24 cellular contexts compared by ENCODE assay signal in the genomic region with DNA sequence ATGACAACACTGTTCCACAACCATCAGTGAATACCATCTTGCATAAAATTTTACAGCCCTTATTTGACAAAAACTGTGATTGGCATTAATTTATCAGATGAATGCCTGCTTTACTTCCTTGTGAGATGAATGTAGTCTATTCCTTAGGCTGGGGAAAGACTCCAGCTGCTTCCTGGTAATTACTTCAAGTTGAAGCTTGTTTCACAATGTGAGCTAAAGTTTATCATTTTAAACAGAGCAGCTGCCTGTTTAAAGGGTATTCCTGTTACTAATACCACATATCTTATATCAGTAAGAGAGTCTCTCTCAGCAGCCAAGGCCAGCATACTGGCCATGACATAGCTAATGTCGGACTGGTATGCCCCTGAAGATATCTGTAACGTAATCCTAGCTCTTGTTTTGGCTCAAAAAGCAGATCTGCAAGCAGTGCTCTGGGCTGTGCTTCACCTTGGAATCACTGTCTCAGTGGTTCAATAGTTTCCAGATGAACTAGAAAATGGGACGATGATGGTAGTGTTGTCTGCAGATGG. TPM values are rescaled to one million over a fixed set of nuclear protein-coding genes. Genes with fewer than 3 reads are reported as not detected.
"Had no signal": no experiment of that assay in that cellular context is flagged by ENCODE, and none has a peak within 500 bp of the region (broad histone marks: within the 10 kb centered on the region; RNA-seq: fewer than 3 reads in every experiment).

No MANE protein-coding gene starts in this region.

- H3K4me1 ChIP-seq: breast epithelium, colonic mucosa had no signal

- FAIRE-seq: astrocyte had no signal

- H3K9me3 ChIP-seq: adrenal gland, breast epithelium, colonic mucosa, left ventricle myocardium inferior, thoracic aorta, upper lobe of left lung had no signal

- H3K4me3 ChIP-seq: adrenal gland, breast epithelium, colonic mucosa, dorsolateral prefrontal cortex, left ventricle myocardium inferior, thoracic aorta, upper lobe of left lung had no signal

- H3K27ac ChIP-seq: breast epithelium, colonic mucosa, foreskin keratinocyte, left ventricle myocardium inferior, thoracic aorta, upper lobe of left lung had no signal

- H3K27me3 ChIP-seq: adrenal gland, breast epithelium, colonic mucosa, dorsolateral prefrontal cortex, foreskin keratinocyte, upper lobe of left lung had no signal

- DNase-seq: activated B cell treated with CpG ODN at 0.5 μM for 24 hours; activated CD4-positive, alpha-beta T cell treated with anti-CD3 and anti-CD28 coated beads for 36 hours; activated CD4-positive, alpha-beta T cell treated with anti-CD3 and anti-CD28 coated beads, Interleukin-2, amount 50 U/mL, for 4 hours; activated CD8-positive, alpha-beta memory T cell treated with anti-CD3 and anti-CD28 coated beads for 24 hours; activated CD8-positive, alpha-beta memory T cell treated with anti-CD3 and anti-CD28 coated beads, Interleukin-2, amount 50 U/mL, for 4 hours; activated T-cell treated with anti-CD3 and anti-CD28 coated beads, Interleukin-2, amount 50 U/mL, for 24 hours; colonic mucosa; dorsolateral prefrontal cortex; immature natural killer cell; kidney glomerular epithelial cell; left ventricle myocardium inferior; natural killer cell; stimulated activated CD4-positive, alpha-beta T cell treated with anti-CD3 and anti-CD28 coated beads, Interleukin-4, amount 100 ng/mL, for 1 hour; stimulated activated naive CD4-positive, alpha-beta T cell; upper lobe of left lung had no signal

- ATAC-seq: activated CD4-positive, alpha-beta T cell treated with anti-CD3 and anti-CD28 coated beads for 36 hours; activated naive CD4-positive, alpha-beta T cell treated with anti-CD3 and anti-CD28 coated beads, Interleukin-2, amount 50 U/mL, for 72 hours; activated T-helper 17 cell treated with anti-CD3 and anti-CD28 coated beads, Interleukin-2, amount 50 U/mL, for 72 hours; foreskin keratinocyte; natural killer cell; sciatic nerve had no signal

RNA-seq across cellular contexts. Expression of a gene that starts 52.6 kb away (rescaled TPM):
- total RNA-seq: activated B cell treated with CpG ODN at 0.5 μM for 24 hours; activated T-helper 17 cell treated with anti-CD3 and anti-CD28 coated beads, Interleukin-2, amount 50 U/mL, for 72 hours; fibroblast of lung; natural killer cell had no signal
